25 cellular contexts compared by ENCODE assay signal in genomic region chr20:2991532-2991931, GRCh38. TPM values are rescaled to one million over a fixed set of nuclear protein-coding genes. Genes with fewer than 3 reads are reported as not detected.
DNase-seq lines count a peak whose midpoint lies in the region; ATAC-seq, FAIRE-seq and TF ChIP-seq lines count a peak whose summit lies in the region.
"Had no signal": no experiment of that assay in that cellular context is flagged by ENCODE, and none has a peak within 500 bp of the region (broad histone marks: within the 10 kb centered on the region; RNA-seq: fewer than 3 reads in every experiment).

No MANE protein-coding gene starts in this region.

- H4K20me1 ChIP-seq in GM12878 (ENCODE audit: control insufficient read depth, insufficient read depth) = no peaks in the 10 kb centered on the region

- no peak for TF ChIP-seq EP300 in GM12878 (IDR thresholded peaks at IDR 0.05; ENCODE audit: borderline replicate concordance in 1 of 2, control insufficient read depth in 1 of 2, low read depth in 2 of 2, low read length in 2 of 2)

- no peaks in the 10 kb centered on the region for H3K9me3 ChIP-seq in GM12878 (replicated peaks; ENCODE audit: control insufficient read depth, insufficient read depth, low read length)
- H3K9me3 ChIP-seq: A549 had no signal

- no peak for ATAC-seq in GM12878
- no peak for ATAC-seq in effector memory CD8-positive, alpha-beta T cell (replicated peaks)
- ATAC-seq: A549, GM23338 had no signal

- in situ Hi-C loops in GM12878 (cut with MboI) = no loop called here

- H3K4me3 ChIP-seq in GM12878 = no peak overlapping the region
- H3K4me3 ChIP-seq: A549, GM23338 had no signal

- intact Hi-C loops in GM12878 (cut with micrococcal nuclease; ENCODE audit: unreplicated experiment) = no loop called here

- SMC1A ChIA-PET in GM12878 (lab: Charles Lee; ENCODE audit: uncharacterized antibody, unreplicated experiment) = no interaction called here

- RAD21 ChIA-PET in GM12878 (lab: Charles Lee; ENCODE audit: unreplicated experiment) = no interaction called here

- DNase-seq in NCI-H1417 (lab: John Stamatoyannopoulos, UW) (peak in 2 of 3 experiments; percentile 23 to 89), NCI-H1417 treated with DMSO at 0.1 percent for 48 hours (lab: John Stamatoyannopoulos, UW) (no peak), DMS53 treated with DMSO at 0.1 percent for 48 hours (lab: John Stamatoyannopoulos, UW; ENCODE audit: unreplicated experiment) (peak; percentile 16), NCI-H187 treated with DMSO at 0.1 percent for 48 hours (lab: John Stamatoyannopoulos, UW) (peak; percentile 81), GM12878 (ENCODE audit: low read depth, low spot score) (no peak), amniotic stem cell (lab: John Stamatoyannopoulos, UW) (no peak), activated gamma-delta T cell treated with Interleukin-2 at 50 U/mL for 16 hours (no peak)
- no peak for DNase-seq in effector memory CD8-positive, alpha-beta T cell
- DNase-seq: AML-193; CD8-positive, alpha-beta memory T cell; COR-L47; DMS 273 treated with DMSO at 0.1 percent for 48 hours; DND-41; EL; HCEC 1CT had no signal

- TF ChIP-seq RAD21 in GM12878 (IDR thresholded peaks at IDR 0.05; ENCODE audit: insufficient read depth, low read depth, low read length) = no peak

- H3K9me3 Mint-ChIP-seq in effector memory CD8-positive, alpha-beta T cell = no peaks in the 10 kb centered on the region
- H3K9me3 Mint-ChIP-seq: CD8-positive, alpha-beta memory T cell; GM23338 had no signal

- H3K27ac ChIP-seq in GM12878 (ENCODE audit: control insufficient read depth, insufficient read depth) = no peak overlapping the region
- H3K27ac ChIP-seq: 22Rv1, A549, HL-60 had no signal

- no peak overlapping the region for H3K4me2 ChIP-seq in GM12878 (ENCODE audit: control insufficient read depth, insufficient read depth)
- H3K4me2 ChIP-seq: A549, GM23338 had no signal

- POLR2A ChIA-PET in GM12878 (lab: Charles Lee) = no interaction called here

- H3K36me3 ChIP-seq in GM12878 (ENCODE audit: control insufficient read depth in 2 of 2, insufficient read depth in 2 of 2, low read length in 1 of 2) = peaks cover 10 to 34% of the 10 kb centered on the region in 2 experiments

- no peak overlapping the region for H3K4me3 Mint-ChIP-seq in effector memory CD8-positive, alpha-beta T cell
- H3K4me3 Mint-ChIP-seq: CD14-positive monocyte; CD8-positive, alpha-beta memory T cell; GM23338 had no signal

- no peak for TF ChIP-seq POLR2A in GM12878 (IDR thresholded peaks at IDR 0.05; ENCODE audit: low read depth, low read length)

- H3K4me1 ChIP-seq in GM12878 (ENCODE audit: control insufficient read depth, insufficient read depth, low read length) = no peaks in the 10 kb centered on the region
- H3K4me1 ChIP-seq: A549 had no signal

- H3K27me3 Mint-ChIP-seq in effector memory CD8-positive, alpha-beta T cell = no peaks in the 10 kb centered on the region
- H3K27me3 Mint-ChIP-seq: CD8-positive, alpha-beta memory T cell had no signal

- 98% methylated on average over 5 of the region's 5 CpGs for WGBS in GM12878 (ENCODE audit: insufficient coverage, insufficient replicate concordance, low lambda C conversion rate, missing lambda C conversion rate)

- no peak overlapping the region for H3K27ac Mint-ChIP-seq in effector memory CD8-positive, alpha-beta T cell
- H3K27ac Mint-ChIP-seq: GM23338 had no signal

- H3K79me2 ChIP-seq in GM12878 (ENCODE audit: control insufficient read depth, insufficient read depth, low read length) = no peaks in the 10 kb centered on the region

- no TSS peak for BruUV-seq in GM12878 (replicated peaks; lab: Mats Ljungman, UMichigan)

- peaks cover 67% of the 10 kb centered on the region for H3K36me3 Mint-ChIP-seq in effector memory CD8-positive, alpha-beta T cell (ENCODE audit: insufficient read depth)

- no peaks in the 10 kb centered on the region for H3K27me3 ChIP-seq in GM12878 (replicated peaks in 1 of 2; ENCODE audit: control insufficient read depth in 2 of 2, insufficient read depth in 2 of 2, low read length in 1 of 2)

- TF ChIP-seq CTCF in GM12878 (IDR thresholded peaks at IDR 0.05 in 2 of 3, conservative IDR thresholded peaks at IDR 0.05 in 1 of 3; ENCODE audit: control insufficient read depth in 2 of 3, extremely low read depth in 1 of 3, insufficient read depth in 1 of 3, low read depth in 3 of 3, low read length in 3 of 3) = no peak

- CTCF ChIA-PET in GM12878 (lab: Yijun Ruan, JAX) = interaction anchor here (1.7 kb wide), 1 partner anchor 9 kb away, joined by 4 read pairs; no protein-coding TSS in a partner anchor

- no peak overlapping the region for H2AFZ ChIP-seq in GM12878 (ENCODE audit: control insufficient read depth, low read depth, low read length)
- H2AFZ ChIP-seq: GM23338 had no signal

- H3K9ac ChIP-seq in GM12878 (ENCODE audit: control insufficient read depth, insufficient read depth, low read length) = no peak overlapping the region

- FAIRE-seq in GM12878 (lab: Jason Lieb, UNC) = peak; percentile 65
- FAIRE-seq: A549, GM12891, H54 had no signal

- H3K4me1 Mint-ChIP-seq in effector memory CD8-positive, alpha-beta T cell (ENCODE audit: low read depth in 2 of 2) = peaks cover 2 to 4% of the 10 kb centered on the region in 2 donors
- H3K4me1 Mint-ChIP-seq: GM23338 had no signal

TF ChIP-seq in GM12878, 131 proteins besides CTCF, POLR2A, EP300 and RAD21 (continues in another document):
- TF ChIP-seq RCOR1 (conservative IDR thresholded peaks at IDR 0.05; ENCODE audit: low read depth, low read length) (no peak), CBX5 (IDR thresholded peaks at IDR 0.05; ENCODE audit: low read depth) (no peak), TCF7 (IDR thresholded peaks at IDR 0.05; ENCODE audit: borderline replicate concordance) (no peak), FOS (IDR thresholded peaks at IDR 0.05; ENCODE audit: borderline replicate concordance, extremely low read depth, insufficient read length) (no peak), ASH2L (IDR thresholded peaks at IDR 0.05; ENCODE audit: borderline replicate concordance, low read depth) (no peak), BMI1 (IDR thresholded peaks at IDR 0.05; ENCODE audit: borderline replicate concordance) (no peak), TCF12 (IDR thresholded peaks at IDR 0.05; ENCODE audit: low read depth, low read length) (no peak), SIX5 (IDR thresholded peaks at IDR 0.05; ENCODE audit: low read depth, low read length, severe bottlenecking) (no peak), FOXK2 (IDR thresholded peaks at IDR 0.05) (no peak), TCF3 (IDR thresholded peaks at IDR 0.05; ENCODE audit: borderline replicate concordance, insufficient read depth, low read depth, low read length) (no peak), MYC (IDR thresholded peaks at IDR 0.05; ENCODE audit: insufficient read depth, insufficient read length, insufficient replicate concordance, low read length, severe bottlenecking) (no peak)

RNA-seq across cellular contexts. Expression of gene GNRH2, which starts 51.9 kb away (rescaled TPM):
- total RNA-seq in GM12878 (2013; cell fraction: nucleolus; rRNA removed) = 3.3 and 3.9 TPM in 2 replicates
- total RNA-seq in GM12878 (2014; rRNA removed) = not detected in 2 replicates
- not detected in 2 replicates for total RNA-seq in GM12878 (2014; rRNA removed; fragmentation: Illumina TruSeq; extraction: Trizol)
- total RNA-seq in GM12878 (2021) = 0.64 and 0.85 TPM in 2 replicates
- polyA plus RNA-seq in GM12878 (2011; ENCODE audit: low read depth) = not detected
- polyA plus RNA-seq in GM12878 (2011; rRNA removed) = 0.31 TPM in 1 of 2 replicates, not detected in the other
- polyA plus RNA-seq in GM12878 (2011; cell fraction: cytosol; rRNA removed) = 0.10 and 0.25 TPM in 2 replicates
- polyA plus RNA-seq in GM12878 (2011; cell fraction: nucleus; rRNA removed) = 1.2 and 2.1 TPM in 2 replicates
- polyA plus RNA-seq in GM12878 (2012) = not detected in 2 replicates
- polyA plus RNA-seq in GM12878 (2014; fragmentation: Illumina TruSeq; extraction: Trizol) = not detected in 2 replicates
- polyA plus RNA-seq in GM12878 (2014; fragmentation: Nextera tagmentation; extraction: Ambion mirVana) = not detected
- 0.12 and 0.15 TPM in 2 replicates for polyA plus RNA-seq in GM12878 (2014; rRNA removed)
- polyA plus RNA-seq in GM12878 (2016; fragmentation: Nextera tagmentation; extraction: Ambion mirVana) = not detected
- polyA minus RNA-seq in GM12878 (2011; rRNA and poly(A)+ RNA removed) = 0.80 and 1.1 TPM in 2 replicates
- polyA minus RNA-seq in GM12878 (2011; cell fraction: cytosol; rRNA and poly(A)+ RNA removed) = not detected in 2 replicates
- polyA minus RNA-seq in GM12878 (2011; cell fraction: nucleus; rRNA and poly(A)+ RNA removed) = 1.6 and 4.0 TPM in 2 replicates
- total RNA-seq: G401, GM23338, HT1080 had no signal
- polyA plus RNA-seq: BJ; CD14-positive monocyte; CD8-positive, alpha-beta memory T cell; GM23338 had no signal

RNA-seq across cellular contexts. Expression of gene MRPS26, which starts 54.3 kb away (rescaled TPM):
- total RNA-seq in GM12878 (2013; cell fraction: nucleolus; rRNA removed) = 5.5 and 5.7 TPM in 2 replicates
- 52.0 and 58.7 TPM in 2 replicates for total RNA-seq in GM12878 (2014; rRNA removed)
- 23.4 and 25.8 TPM in 2 replicates for total RNA-seq in GM12878 (2014; rRNA removed; fragmentation: Illumina TruSeq; extraction: Trizol)
- 51.5 and 56.7 TPM in 2 replicates for total RNA-seq in GM12878 (2021)
- polyA plus RNA-seq in GM12878 (2011; ENCODE audit: low read depth) = 12.5 TPM
- 25.0 and 36.3 TPM in 2 replicates for polyA plus RNA-seq in GM12878 (2011; rRNA removed)
- polyA plus RNA-seq in GM12878 (2011; cell fraction: cytosol; rRNA removed) = 51.2 and 87.8 TPM in 2 replicates
- 28.4 and 31.8 TPM in 2 replicates for polyA plus RNA-seq in GM12878 (2011; cell fraction: nucleus; rRNA removed)
- 30.4 and 30.8 TPM in 2 replicates for polyA plus RNA-seq in GM12878 (2012)
- polyA plus RNA-seq in GM12878 (2014; fragmentation: Illumina TruSeq; extraction: Trizol) = 9.9 and 18.8 TPM in 2 replicates
- 1 to 10 TPM; 3.9 to 9.3 TPM for polyA plus RNA-seq in GM12878 (2014; fragmentation: Nextera tagmentation; extraction: Ambion mirVana)
- polyA plus RNA-seq in GM12878 (2014; rRNA removed) = 60.9 and 69.4 TPM in 2 replicates
- 10 to 100 TPM; 80.7 to 95.3 TPM for polyA plus RNA-seq in GM12878 (2016; fragmentation: Nextera tagmentation; extraction: Ambion mirVana)
- polyA minus RNA-seq in GM12878 (2011; rRNA and poly(A)+ RNA removed) = 10.8 and 18.2 TPM in 2 replicates
- 12.6 and 13.6 TPM in 2 replicates for polyA minus RNA-seq in GM12878 (2011; cell fraction: cytosol; rRNA and poly(A)+ RNA removed)
- polyA minus RNA-seq in GM12878 (2011; cell fraction: nucleus; rRNA and poly(A)+ RNA removed) = 5.0 and 7.9 TPM in 2 replicates

Comparison
In these comparisons a context has a peak if more than half of its experiments do, and no peak if none do; other contexts are left out.
1. DNase-seq: peak in NCI-H1417 (2 of 3), DMS53 treated with DMSO at 0.1 percent for 48 hours (single experiment) and NCI-H187 treated with DMSO at 0.1 percent for 48 hours (single experiment); none in NCI-H1417 treated with DMSO at 0.1 percent for 48 hours (single experiment), GM12878 (single experiment), amniotic stem cell (single experiment), activated gamma-delta T cell treated with Interleukin-2 at 50 U/mL for 16 hours (single experiment) and effector memory CD8-positive, alpha-beta T cell (0 of 3).